In the genomic region with DNA sequence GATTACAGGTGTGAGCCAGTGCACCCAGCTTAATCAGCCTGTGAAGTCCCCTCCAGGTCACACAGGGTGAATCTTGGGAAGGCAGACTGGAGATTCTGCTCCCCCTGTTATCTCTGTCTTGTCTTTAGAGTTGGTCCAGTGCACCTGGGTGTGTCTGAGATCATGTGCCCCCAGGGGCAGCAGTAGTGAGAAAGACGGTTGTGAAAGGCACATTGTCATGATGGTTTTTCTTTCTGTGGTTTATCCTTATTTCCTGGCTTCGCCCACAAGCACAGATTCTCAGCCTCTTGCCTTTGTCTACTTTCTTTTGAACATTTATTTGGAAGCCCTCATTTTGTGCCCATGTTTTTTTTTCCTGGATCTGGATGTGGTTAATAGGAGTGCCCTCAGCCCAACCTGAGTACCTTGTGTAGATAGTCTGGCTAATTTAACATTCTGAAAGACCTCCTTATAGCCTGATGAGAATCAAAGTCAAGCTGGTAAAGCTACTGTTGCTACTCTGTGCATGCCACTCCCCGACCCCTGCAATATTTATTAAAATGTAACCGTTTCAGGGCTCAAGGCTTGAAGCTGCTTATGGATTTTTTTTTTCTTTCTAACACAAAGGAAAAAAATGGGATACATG, we compare ENCODE assay signal across 9 cellular contexts. TPM values are rescaled to one million over a fixed set of nuclear protein-coding genes. Genes with fewer than 3 reads are reported as not detected.
DNase-seq lines count a peak whose midpoint lies in the region; ATAC-seq, FAIRE-seq and TF ChIP-seq lines count a peak whose summit lies in the region.
"Had no signal": no experiment of that assay in that cellular context is flagged by ENCODE, and none has a peak within 500 bp of the region (broad histone marks: within the 10 kb centered on the region; RNA-seq: fewer than 3 reads in every experiment).

No MANE protein-coding gene starts in this region.

- 36 to 40% methylated on average over 4 of the region's 4 CpGs for WGBS in esophagus squamous epithelium, 2 donors

- intact Hi-C loops in esophagus squamous epithelium (cut with DNase I): no loop called here
- intact Hi-C loops in tibial artery (cut with DNase I; ENCODE audit: low total_unique reads): no loop called here

- H3K9me3 ChIP-seq in adipocyte (ENCODE audit: control insufficient read depth, low read length) (no peaks in the 10 kb centered on the region), esophagus squamous epithelium (no peaks in the 10 kb centered on the region), tibial artery (no peaks in the 10 kb centered on the region)

- H3K9ac ChIP-seq in adipocyte (ENCODE audit: low read length): no peak overlapping the region

- H3K4me3 ChIP-seq in adipocyte (ENCODE audit: low read length): no peak overlapping the region
- H3K4me3 ChIP-seq in esophagus squamous epithelium: no peak overlapping the region
- no peak overlapping the region for H3K4me3 ChIP-seq in tibial artery

- H3K27me3 ChIP-seq in adipocyte (replicated peaks; ENCODE audit: control insufficient read depth, insufficient read depth, low read length): no peaks in the 10 kb centered on the region
- H3K27me3 ChIP-seq in esophagus squamous epithelium: no peaks in the 10 kb centered on the region
- no peaks in the 10 kb centered on the region for H3K27me3 ChIP-seq in tibial artery

- no peak for TF ChIP-seq POLR2A in esophagus squamous epithelium (IDR thresholded peaks at IDR 0.05)

- TF ChIP-seq CTCF in esophagus squamous epithelium (IDR thresholded peaks at IDR 0.05) (no peak), tibial artery (IDR thresholded peaks at IDR 0.05) (no peak)

- no peak for FAIRE-seq in HTR-8/SVneo (lab: Jason Lieb, UNC)
- FAIRE-seq: endometrium had no signal

- H3K27ac ChIP-seq in esophagus squamous epithelium (no peak overlapping the region), tibial artery (no peak overlapping the region)

- H3K36me3 ChIP-seq in adipocyte (ENCODE audit: control insufficient read depth, insufficient read depth, low read length, severe bottlenecking) (no peaks in the 10 kb centered on the region), esophagus squamous epithelium (no peaks in the 10 kb centered on the region), tibial artery (no peaks in the 10 kb centered on the region)

- DNase-seq in Daoy (ENCODE audit: low read depth) (peak; percentile 81), HTR-8/SVneo (ENCODE audit: insufficient read length, low spot score) (peak; percentile 62), adipocyte (ENCODE audit: low read depth) (peak; percentile 14), esophagus squamous epithelium (lab: John Stamatoyannopoulos, UW) (no peak), tibial artery (no peak), globus pallidus (ENCODE audit: low spot score) (no peak), hypothalamus (lab: John Stamatoyannopoulos, UW) (no peak)

- ATAC-seq in GM21423 (IDR thresholded peaks at IDR 0.05; ENCODE audit: unreplicated experiment): peak; percentile 81

- H3K4me1 ChIP-seq in adipocyte (ENCODE audit: control insufficient read depth, insufficient read depth, low read length): peaks cover 18% of the 10 kb centered on the region
- peaks cover 8 to 44% (median 8%) of the 10 kb centered on the region in 3 donors for H3K4me1 ChIP-seq in esophagus squamous epithelium
- H3K4me1 ChIP-seq in tibial artery: peaks cover 0 to 14% (median 1%) of the 10 kb centered on the region in 4 donors

RNA-seq across cellular contexts. Expression of gene UCK2, which starts 23.7 kb away (rescaled TPM):
- 95.0 and 108 TPM in 2 replicates for total RNA-seq in Daoy (2014; rRNA removed; shearing (Covaris generic))
- 10 to 100 TPM; 37.6 to 63.1 (median 50.8) TPM for total RNA-seq in esophagus squamous epithelium

Comparison
In these comparisons a context has a peak if more than half of its experiments do, and no peak if none do; other contexts are left out.
1. DNase-seq: peak in Daoy (single experiment), HTR-8/SVneo (single experiment) and adipocyte (single experiment); none in esophagus squamous epithelium (single experiment), tibial artery (0 of 2), globus pallidus (single experiment) and hypothalamus (0 of 51).